28 cellular contexts compared by ENCODE assay signal in the genomic region with DNA sequence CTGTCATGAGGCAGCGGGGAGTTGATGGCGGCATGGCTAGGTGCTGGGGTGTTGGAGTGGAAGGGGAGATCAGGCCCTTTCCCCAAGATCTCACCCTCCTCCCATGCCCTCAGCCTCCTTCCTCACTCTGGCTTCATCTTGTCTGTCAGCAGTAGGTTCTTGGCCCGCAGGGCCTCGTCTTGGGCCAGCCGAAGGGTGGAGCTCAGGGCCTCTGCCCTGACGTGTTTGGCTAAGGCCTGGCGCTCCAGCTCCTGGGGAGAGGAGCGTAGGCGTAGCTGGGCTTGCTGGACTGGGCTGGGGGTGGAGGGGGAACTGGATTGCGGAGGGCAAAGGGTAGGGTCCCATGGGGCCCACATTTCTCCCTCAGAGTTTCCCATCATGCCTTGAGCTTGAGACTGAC. TPM values are rescaled to one million over a fixed set of nuclear protein-coding genes. Genes with fewer than 3 reads are reported as not detected.
"Had no signal": no experiment of that assay in that cellular context is flagged by ENCODE, and none has a peak within 500 bp of the region (broad histone marks: within the 10 kb centered on the region; RNA-seq: fewer than 3 reads in every experiment).

No MANE protein-coding gene starts in this region.

- H3K27ac Mint-ChIP-seq: effector memory CD8-positive, alpha-beta T cell; memory B cell; stimulated activated memory B cell treated with anti-CD40 and anti-IgM and Interleukin-4, amounts not matched to agents 10 μg/mL and 1 μg/mL and 100 μg/mL, for 72 hours; type B pancreatic cell had no signal

- H3K36me3 ChIP-seq: gastrocnemius medialis, lower lobe of right lung, prostate gland, right atrium auricular region, spleen, tibial artery had no signal

- H3K27me3 Mint-ChIP-seq: memory B cell; stimulated activated memory B cell treated with anti-CD40 and anti-IgM and Interleukin-4, amounts not matched to agents 10 μg/mL and 1 μg/mL and 100 μg/mL, for 72 hours; type B pancreatic cell had no signal

- DNase-seq: cortex of kidney; effector memory CD8-positive, alpha-beta T cell; erythroblast; foreskin fibroblast; gastrocnemius medialis; head of caudate nucleus; left ventricle myocardium superior; lower lobe of right lung; natural killer cell; spleen; stimulated activated CD4-positive, alpha-beta T cell treated with anti-CD3 and anti-CD28 coated beads, Interleukin-4, amount 100 ng/mL, for 4 hours; stimulated activated naive CD8-positive, alpha-beta T cell treated with anti-CD3 and anti-CD28 coated beads, Interleukin-15, Interleukin-2, amounts not matched to agents 100 U/mL and 50 U/mL, for 24 hours; substantia nigra; testis; tibial artery had no signal

- H3K27me3 ChIP-seq: gastrocnemius medialis, hepatocyte, right atrium auricular region, spleen, testis, tibial artery had no signal

- H3K4me2 ChIP-seq: hepatocyte had no signal

- FAIRE-seq: endometrium, islet of Langerhans had no signal

- H2AFZ ChIP-seq: hepatocyte had no signal

- ATAC-seq: gastrocnemius medialis; left ventricle myocardium superior; lower lobe of right lung; stimulated activated memory B cell treated with anti-CD40 and anti-IgM and Interleukin-4, amounts not matched to agents 10 μg/mL and 1 μg/mL and 100 μg/mL, for 72 hours; stimulated activated naive CD8-positive, alpha-beta T cell treated with anti-CD3 and anti-CD28 coated beads, Interleukin-15, Interleukin-2, amounts not matched to agents 100 U/mL and 50 U/mL, for 24 hours had no signal

- H3K4me3 Mint-ChIP-seq: effector memory CD8-positive, alpha-beta T cell; memory B cell; natural killer cell; stimulated activated memory B cell treated with anti-CD40 and anti-IgM and Interleukin-4, amounts not matched to agents 10 μg/mL and 1 μg/mL and 100 μg/mL, for 72 hours; type B pancreatic cell had no signal

- H3K36me3 Mint-ChIP-seq: memory B cell; natural killer cell; stimulated activated memory B cell treated with anti-CD40 and anti-IgM and Interleukin-4, amounts not matched to agents 10 μg/mL and 1 μg/mL and 100 μg/mL, for 72 hours; type B pancreatic cell had no signal

- H3K4me1 ChIP-seq: gastrocnemius medialis, lower lobe of right lung, prostate gland, right atrium auricular region, spleen, tibial artery had no signal

- H3K27ac ChIP-seq: gastrocnemius medialis, hepatocyte, lower lobe of right lung, prostate gland, right atrium auricular region, skin epidermis, spleen, testis, tibial artery had no signal

- H3K79me2 ChIP-seq: hepatocyte had no signal

- H3K4me1 Mint-ChIP-seq: memory B cell had no signal

- H3K9me3 Mint-ChIP-seq: effector memory CD8-positive, alpha-beta T cell; memory B cell; natural killer cell; stimulated activated memory B cell treated with anti-CD40 and anti-IgM and Interleukin-4, amounts not matched to agents 10 μg/mL and 1 μg/mL and 100 μg/mL, for 72 hours; type B pancreatic cell had no signal

- H3K9me3 ChIP-seq: gastrocnemius medialis, lower lobe of right lung, prostate gland, right atrium auricular region, spleen, testis, tibial artery had no signal

- H3K4me3 ChIP-seq: gastrocnemius medialis, hepatocyte, lower lobe of right lung, prostate gland, right atrium auricular region, skin epidermis, spleen, testis, tibial artery had no signal

RNA-seq across cellular contexts. Expression of gene TSKS, which starts 23.2 kb away (rescaled TPM):
- total RNA-seq: dermis microvascular lymphatic vessel endothelial cell, glomerular endothelial cell, hepatocyte, osteocyte had no signal
- polyA plus RNA-seq: hepatocyte, neural cell had no signal

RNA-seq across cellular contexts. Expression of gene ADM5, which starts 50.5 kb away (rescaled TPM):
- polyA plus RNA-seq: hepatocyte had no signal
